8 cellular contexts compared by ENCODE assay signal in the genomic region with DNA sequence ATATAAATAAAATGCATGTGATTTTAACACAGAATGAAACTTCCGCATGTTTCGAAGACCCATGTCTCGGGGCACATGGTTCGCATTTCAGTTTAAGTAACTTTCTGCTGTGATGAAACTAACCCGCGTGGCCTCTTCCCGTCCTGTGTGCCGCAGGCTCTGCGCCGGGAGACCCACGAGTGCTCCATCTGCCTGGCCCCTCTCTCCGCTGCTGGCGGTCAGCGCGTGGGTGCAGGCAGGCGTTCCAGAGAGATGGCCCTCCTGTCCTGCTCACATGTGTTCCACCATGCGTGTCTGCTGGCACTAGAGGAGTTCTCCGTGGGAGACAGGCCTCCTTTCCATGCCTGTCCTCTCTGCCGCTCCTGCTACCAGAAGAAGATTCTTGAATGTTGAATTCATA. TPM values are rescaled to one million over a fixed set of nuclear protein-coding genes. Genes with fewer than 3 reads are reported as not detected.
"Had no signal": no experiment of that assay in that cellular context is flagged by ENCODE, and none has a peak within 500 bp of the region (broad histone marks: within the 10 kb centered on the region; RNA-seq: fewer than 3 reads in every experiment).

No MANE protein-coding gene starts in this region.

- DNase-seq: HCEC 1CT, KBM-7 had no signal

- H3K4me3 ChIP-seq: GM23338 had no signal

- FAIRE-seq: H1, H54, HepG2 had no signal

- ATAC-seq: GM23338, HepG2 had no signal

- H3K4me3 Mint-ChIP-seq: GM23338, IgD-negative memory B cell had no signal

- H3K27ac ChIP-seq: HL-60 had no signal

- H3K9me3 Mint-ChIP-seq: GM23338, IgD-negative memory B cell had no signal

- H3K4me2 ChIP-seq: GM23338 had no signal

- H3K27me3 Mint-ChIP-seq: IgD-negative memory B cell had no signal

- H2AFZ ChIP-seq: GM23338 had no signal

- H3K4me1 Mint-ChIP-seq: IgD-negative memory B cell had no signal

- H3K27ac Mint-ChIP-seq: GM23338, IgD-negative memory B cell had no signal

RNA-seq across cellular contexts. Expression of a gene that starts 35.7 kb away (rescaled TPM):
- total RNA-seq: HepG2 had no signal
- polyA plus RNA-seq: HepG2 had no signal
